2 cellular contexts compared by ENCODE assay signal in genomic region chr2:127569274-127570065, GRCh38.
TF ChIP-seq lines count a peak whose summit lies in the region.

No MANE protein-coding gene starts in this region.

TF ChIP-seq in GM12878, 131 proteins besides CTCF, POLR2A, EP300 and RAD21 (continued from another document and continues in another):
- TF ChIP-seq ZBTB11 (CRISPR knock-in tag; IDR thresholded peaks at IDR 0.05) (no peak), ZNF592 (IDR thresholded peaks at IDR 0.05) (no peak), SP1 (IDR thresholded peaks at IDR 0.05; ENCODE audit: low read depth, low read length) (no peak), TCF12 (IDR thresholded peaks at IDR 0.05; ENCODE audit: low read depth, low read length) (no peak), USF2 (IDR thresholded peaks at IDR 0.05; ENCODE audit: borderline replicate concordance, low read depth, low read length) (no peak), SRF (IDR thresholded peaks at IDR 0.05; ENCODE audit: low read depth in 2 of 2, low read length in 2 of 2) (no peak), PKNOX1 (IDR thresholded peaks at IDR 0.05) (no peak), DPF2 (IDR thresholded peaks at IDR 0.05) (no peak), HSF1 (IDR thresholded peaks at IDR 0.05; ENCODE audit: low read depth, low read length) (no peak)

TF ChIP-seq in HEK293T, 16 proteins besides CTCF, POLR2A, EP300 and RAD21 (continued from another document):
- no peak for TF ChIP-seq PKNOX1 (IDR thresholded peaks at IDR 0.05)
- no peak for TF ChIP-seq SP1 (IDR thresholded peaks at IDR 0.05)
- TF ChIP-seq LEF1 (IDR thresholded peaks at IDR 0.05; ENCODE audit: borderline replicate concordance), result no peak
- TF ChIP-seq L3MBTL2 (conservative IDR thresholded peaks at IDR 0.05), result no peak
- TF ChIP-seq HDGF (IDR thresholded peaks at IDR 0.05; ENCODE audit: borderline replicate concordance), result no peak
- no peak for TF ChIP-seq ELF4 (IDR thresholded peaks at IDR 0.05)
- no peak for TF ChIP-seq TARDBP (IDR thresholded peaks at IDR 0.05)
- no peak for TF ChIP-seq ARNT (IDR thresholded peaks at IDR 0.05)
- TF ChIP-seq NFRKB (IDR thresholded peaks at IDR 0.05), result no peak
